Comparison of ENCODE assay signal across 10 cellular contexts in genomic region chr1:170670751-170671628, GRCh38. TPM values are rescaled to one million over a fixed set of nuclear protein-coding genes. Genes with fewer than 3 reads are reported as not detected.
A peak's percentile ranks its signal among the peaks of the same experiment; 100 is the strongest.
DNase-seq lines count a peak whose midpoint lies in the region; ATAC-seq and TF ChIP-seq lines count a peak whose summit lies in the region.
"Had no signal": no experiment of that assay in that cellular context is flagged by ENCODE, and none has a peak within 500 bp of the region (broad histone marks: within the 10 kb centered on the region; RNA-seq: fewer than 3 reads in every experiment).

No MANE protein-coding gene starts in this region.

- POLR2A ChIA-PET in activated CD4-positive, alpha-beta T cell treated with anti-CD3 and anti-CD28 coated beads, Interleukin-2, amount 10 ng/mL, durations not matched to agents 7 days and 5 days (lab: Charles Lee), result no interaction called here
- POLR2A ChIA-PET in CD8-positive, alpha-beta T cell (lab: Charles Lee), result no interaction called here

- peak overlapping the region in 3 of 7 experiments; percentile 0 to 14 (median 12) for H3K4me3 ChIP-seq in skin epidermis
- H3K4me3 ChIP-seq in CD8-positive, alpha-beta T cell (ENCODE audit: low read depth, low read length), result no peak overlapping the region
- H3K4me3 ChIP-seq: SK-N-MC had no signal

- peak; percentile 27 for DNase-seq in activated CD4-positive, alpha-beta T cell treated with anti-CD3 and anti-CD28 coated beads, Interleukin-2, amount 10 ng/mL, durations not matched to agents 7 days and 5 days
- DNase-seq in left cardiac atrium (peak; percentile 59), RKO (ENCODE audit: low spot score) (no peak), NCI-H2107 (lab: John Stamatoyannopoulos, UW) (no peak)
- no peak for DNase-seq in CD8-positive, alpha-beta T cell

- H3K9me3 Mint-ChIP-seq in activated CD4-positive, alpha-beta T cell treated with anti-CD3 and anti-CD28 coated beads, Interleukin-2, amount 10 ng/mL, durations not matched to agents 7 days and 5 days, result no peaks in the 10 kb centered on the region
- no peaks in the 10 kb centered on the region for H3K9me3 Mint-ChIP-seq in CD8-positive, alpha-beta T cell

- no peak overlapping the region for H3K4me3 Mint-ChIP-seq in activated CD4-positive, alpha-beta T cell treated with anti-CD3 and anti-CD28 coated beads, Interleukin-2, amount 10 ng/mL, durations not matched to agents 7 days and 5 days
- H3K4me3 Mint-ChIP-seq in CD8-positive, alpha-beta T cell, result no peak overlapping the region

- intact Hi-C loops in left cardiac atrium (cut with DNase I), result loop anchor here in 1 of 2 donors (5.0 to 10.0 kb wide), 4 partner anchors 96 to 746 kb away; no protein-coding TSS in a partner anchor
- intact Hi-C loops in CD8-positive, alpha-beta T cell (cut with DNase I, micrococcal nuclease), result no loop called here

- no peak overlapping the region for H3K27ac Mint-ChIP-seq in activated CD4-positive, alpha-beta T cell treated with anti-CD3 and anti-CD28 coated beads, Interleukin-2, amount 10 ng/mL, durations not matched to agents 7 days and 5 days
- H3K27ac Mint-ChIP-seq in CD8-positive, alpha-beta T cell, result no peak overlapping the region

- H3K36me3 Mint-ChIP-seq in activated CD4-positive, alpha-beta T cell treated with anti-CD3 and anti-CD28 coated beads, Interleukin-2, amount 10 ng/mL, durations not matched to agents 7 days and 5 days (ENCODE audit: low read depth), result peaks cover 3% of the 10 kb centered on the region
- H3K36me3 Mint-ChIP-seq in CD8-positive, alpha-beta T cell, result no peaks in the 10 kb centered on the region

- H3K27me3 Mint-ChIP-seq in activated CD4-positive, alpha-beta T cell treated with anti-CD3 and anti-CD28 coated beads, Interleukin-2, amount 10 ng/mL, durations not matched to agents 7 days and 5 days, result peaks cover 80% of the 10 kb centered on the region
- peaks cover 74% of the 10 kb centered on the region for H3K27me3 Mint-ChIP-seq in CD8-positive, alpha-beta T cell (ENCODE audit: low read depth)

- peak; percentile 70 for TF ChIP-seq CTCF in GM12873 (IDR thresholded peaks at IDR 0.05; ENCODE audit: insufficient read depth, low read depth, low read length, missing control alignments)
- no peak for TF ChIP-seq CTCF in CD8-positive, alpha-beta T cell (IDR thresholded peaks at IDR 0.05)

- peak overlapping the region in 17 of 21 experiments; percentile 21 to 98 (median 71) for H3K27ac ChIP-seq in skin epidermis
- H3K27ac ChIP-seq in CD8-positive, alpha-beta T cell (ENCODE audit: low read depth, low read length), result no peak overlapping the region
- H3K27ac ChIP-seq: epithelial cell of prostate, SK-N-MC had no signal

- ATAC-seq in left cardiac atrium (peak; percentile 42 to 45), HG03108 (IDR thresholded peaks at IDR 0.05; ENCODE audit: unreplicated experiment) (no peak)
- no peak for ATAC-seq in CD8-positive, alpha-beta T cell

- CTCF ChIA-PET in activated CD4-positive, alpha-beta T cell treated with anti-CD3 and anti-CD28 coated beads, Interleukin-2, amount 10 ng/mL, durations not matched to agents 7 days and 5 days (lab: Charles Lee), result no interaction called here
- CTCF ChIA-PET in CD8-positive, alpha-beta T cell (lab: Charles Lee), result no interaction called here

- peaks cover 12% of the 10 kb centered on the region for H3K4me1 Mint-ChIP-seq in activated CD4-positive, alpha-beta T cell treated with anti-CD3 and anti-CD28 coated beads, Interleukin-2, amount 10 ng/mL, durations not matched to agents 7 days and 5 days
- H3K4me1 Mint-ChIP-seq in CD8-positive, alpha-beta T cell (ENCODE audit: low read depth), result peaks cover 14% of the 10 kb centered on the region

- peaks cover 17% of the 10 kb centered on the region for H3K27me3 ChIP-seq in CD8-positive, alpha-beta T cell (ENCODE audit: insufficient read depth, low read length)

- H3K4me1 ChIP-seq in CD8-positive, alpha-beta T cell (ENCODE audit: insufficient read depth, low read length), result no peaks in the 10 kb centered on the region

- H3K9me3 ChIP-seq in CD8-positive, alpha-beta T cell (ENCODE audit: low read length), result no peaks in the 10 kb centered on the region

- H3K36me3 ChIP-seq in CD8-positive, alpha-beta T cell (ENCODE audit: insufficient read depth, low read length), result no peaks in the 10 kb centered on the region

RNA-seq across cellular contexts. Expression of gene PRRX1, which starts 7.1 kb away (rescaled TPM):
- not detected for total RNA-seq in activated CD4-positive, alpha-beta T cell treated with anti-CD3 and anti-CD28 coated beads, Interleukin-2, amount 10 ng/mL, durations not matched to agents 7 days and 5 days
- 10 to 100 TPM; 31.4 to 38.6 TPM for total RNA-seq in left cardiac atrium
- not detected for total RNA-seq in CD8-positive, alpha-beta T cell

Comparison
In these comparisons a context has a peak if more than half of its experiments do, and no peak if none do; other contexts are left out.
1. DNase-seq: peak in activated CD4-positive, alpha-beta T cell treated with anti-CD3 and anti-CD28 coated beads, Interleukin-2, amount 10 ng/mL, durations not matched to agents 7 days and 5 days (single experiment) and left cardiac atrium (single experiment); none in CD8-positive, alpha-beta T cell (0 of 7), RKO (single experiment) and NCI-H2107 (single experiment).
2. ATAC-seq: peak in left cardiac atrium (2 of 2); none in CD8-positive, alpha-beta T cell (single experiment) and HG03108 (single experiment).
3. RNA of gene PRRX1, which starts 7.1 kb away (total RNA-seq): 31.4 to 38.6 TPM in left cardiac atrium; not detected in activated CD4-positive, alpha-beta T cell treated with anti-CD3 and anti-CD28 coated beads, Interleukin-2, amount 10 ng/mL, durations not matched to agents 7 days and 5 days and not detected in CD8-positive, alpha-beta T cell; every median in the first group is over 10 times any median in the second.